ENCODE assay signal across 20 cellular contexts in genomic region chrX:2917767-2918166, GRCh38.
"Had no signal": no experiment of that assay in that cellular context is flagged by ENCODE, and none has a peak within 500 bp of the region (broad histone marks: within the 10 kb centered on the region; RNA-seq: fewer than 3 reads in every experiment).

No MANE protein-coding gene starts in this region.

- H3K27ac ChIP-seq: RWPE1 had no signal

- FAIRE-seq: RCC 7860 had no signal

- H3K9me3 ChIP-seq: MG63 had no signal

- H3K36me3 ChIP-seq: MG63 had no signal

- H3K27me3 ChIP-seq: MG63 had no signal

- DNase-seq: Karpas-422, KG1, MG63, NCI-H1092, NCI-H1105 treated with DMSO at 0.1 percent for 48 hours, NCI-H1417 treated with DMSO at 0.1 percent for 48 hours, NCI-H146, NCI-H1694 treated with DMSO at 0.1 percent for 48 hours, NCI-H1930, NCI-H2081, NCI-H2171, NCI-H226, NCI-H446 treated with DMSO at 0.1 percent for 48 hours, NCI-H510A treated with DMSO at 0.1 percent for 48 hours, NCI-H526, NCI-H774, SHP77 had no signal

- ATAC-seq: SK-N-SH treated with all-trans-retinoic acid at 6 μM for 48 hours had no signal

- H3K4me3 ChIP-seq: MG63 had no signal
